In genomic region chr22:31097539-31097938, GRCh38 we compare ENCODE assay signal across 14 cellular contexts. TPM values are rescaled to one million over a fixed set of nuclear protein-coding genes. Genes with fewer than 3 reads are reported as not detected.
"Had no signal": no experiment of that assay in that cellular context is flagged by ENCODE, and none has a peak within 500 bp of the region (broad histone marks: within the 10 kb centered on the region; RNA-seq: fewer than 3 reads in every experiment).

No MANE protein-coding gene starts in this region.

RNA-seq across cellular contexts. Expression of gene INPP5J, which starts 25.2 kb away (rescaled TPM):
- total RNA-seq: activated CD4-positive, alpha-beta T cell treated with anti-CD3 and anti-CD28 coated beads, Interleukin-2, amount 10 ng/mL, durations not matched to agents 7 days and 5 days; activated CD8-positive, alpha-beta T cell treated with anti-CD3 and anti-CD28 coated beads, Interleukin-2, amount 10 ng/mL, durations not matched to agents 7 days and 5 days had no signal

RNA-seq across cellular contexts. Expression of gene PLA2G3, which starts 42.8 kb away (rescaled TPM):
- total RNA-seq: activated CD4-positive, alpha-beta T cell treated with anti-CD3 and anti-CD28 coated beads for 36 hours; activated CD4-positive, alpha-beta T cell treated with anti-CD3 and anti-CD28 coated beads, Interleukin-2, amount 10 ng/mL, durations not matched to agents 7 days and 5 days; activated CD8-positive, alpha-beta T cell treated with anti-CD3 and anti-CD28 coated beads, Interleukin-2, amount 10 ng/mL, durations not matched to agents 7 days and 5 days; activated naive CD8-positive, alpha-beta T cell treated with anti-CD3 and anti-CD28 coated beads, Interleukin-2, amount 10 ng/mL, durations not matched to agents 7 days and 5 days; activated T-helper 2 cell treated with anti-CD3 and anti-CD28 coated beads, Interferon-gamma antibody, Interleukin-2, Interleukin-4, amounts not matched to agents 10 μg/mL and 5 μg/mL and 100 μg/mL, durations not matched to agents 14 hours and 24 hours and 36 hours; astrocyte; body of pancreas; breast epithelium; MCF 10A; OCI-LY7; PC-9; Right ventricle myocardium inferior; T-cell; T-helper 17 cell had no signal
